In genomic region chr2:47452761-47453160, GRCh38 we compare ENCODE assay signal across 20 cellular contexts. TPM values are rescaled to one million over a fixed set of nuclear protein-coding genes. Genes with fewer than 3 reads are reported as not detected.
DNase-seq lines count a peak whose midpoint lies in the region; ATAC-seq and TF ChIP-seq lines count a peak whose summit lies in the region.
"Had no signal": no experiment of that assay in that cellular context is flagged by ENCODE, and none has a peak within 500 bp of the region (broad histone marks: within the 10 kb centered on the region; RNA-seq: fewer than 3 reads in every experiment).

No MANE protein-coding gene starts in this region.

- 100% methylated on average over 2 of the region's 2 CpGs; no CpG with 5 or more reads in 1 of the 2 experiments for WGBS in endodermal cell (ENCODE audit: insufficient coverage in 1 of 2, insufficient read length in 1 of 2), 2 experiments
- WGBS in heart right ventricle, 2 donors, result 84 to 89% methylated on average over 2 of the region's 2 CpGs

- H3K4me3 ChIP-seq in AG10803 (ENCODE audit: low read length), result no peak overlapping the region
- no peak overlapping the region for H3K4me3 ChIP-seq in OCI-LY7 (ENCODE audit: low read depth, low read length, poor library complexity, severe bottlenecking)
- no peak overlapping the region for H3K4me3 ChIP-seq in endodermal cell (ENCODE audit: low read length)
- no peak overlapping the region for H3K4me3 ChIP-seq in heart right ventricle

- H3K9ac ChIP-seq in endodermal cell (ENCODE audit: extremely low read depth, low read length, poor library complexity, severe bottlenecking), result no peak overlapping the region
- H3K9ac ChIP-seq: KMS-11 had no signal

- TF ChIP-seq CTCF in AG10803 (conservative IDR thresholded peaks at IDR 0.05; ENCODE audit: low read length) (no peak), OCI-LY7 (conservative IDR thresholded peaks at IDR 0.05; ENCODE audit: low read length) (no peak), endodermal cell (conservative IDR thresholded peaks at IDR 0.05) (no peak), heart right ventricle (IDR thresholded peaks at IDR 0.05) (no peak)

- H3K27ac ChIP-seq in OCI-LY7 (ENCODE audit: low read depth, low read length, poor library complexity, severe bottlenecking), result no peak overlapping the region
- no peak overlapping the region for H3K27ac ChIP-seq in endodermal cell (ENCODE audit: low read depth, low read length)
- H3K27ac ChIP-seq in heart right ventricle, result no peak overlapping the region
- H3K27ac ChIP-seq: KMS-11 had no signal

- H3K27ac Mint-ChIP-seq in endodermal cell (peak overlapping the region; percentile 59), memory B cell (peak overlapping the region; percentile 9)

- no peaks in the 10 kb centered on the region for H3K27me3 Mint-ChIP-seq in endodermal cell (ENCODE audit: insufficient read depth)
- no peaks in the 10 kb centered on the region for H3K27me3 Mint-ChIP-seq in memory B cell
- H3K27me3 Mint-ChIP-seq: CD4-positive, CD25-positive, alpha-beta regulatory T cell had no signal

- intact Hi-C loops in OCI-LY7 (cut with micrococcal nuclease; ENCODE audit: unreplicated experiment), result no loop called here
- intact Hi-C loops in heart right ventricle (cut with DNase I), result no loop called here

- H3K79me2 ChIP-seq in OCI-LY7 (ENCODE audit: insufficient read depth, low read depth, low read length), result no peaks in the 10 kb centered on the region

- H3K4me3 Mint-ChIP-seq in endodermal cell, result no peak overlapping the region
- H3K4me3 Mint-ChIP-seq in memory B cell, result no peak overlapping the region
- H3K4me3 Mint-ChIP-seq: CD4-positive, CD25-positive, alpha-beta regulatory T cell had no signal

- H3K9me2 ChIP-seq in OCI-LY7 (ENCODE audit: insufficient read depth, low read length), result no peaks in the 10 kb centered on the region

- no peaks in the 10 kb centered on the region for H3K9me3 ChIP-seq in OCI-LY7 (ENCODE audit: low read length)
- H3K9me3 ChIP-seq in endodermal cell (ENCODE audit: control insufficient read depth, low read length), result peaks cover 18% of the 10 kb centered on the region
- H3K9me3 ChIP-seq in heart right ventricle, result peaks cover 0 to 6% (median 0%) of the 10 kb centered on the region in 11 donors

- H3K27me3 ChIP-seq in endodermal cell (ENCODE audit: control insufficient read depth, insufficient read depth, low read length, poor library complexity, severe bottlenecking) (no peaks in the 10 kb centered on the region), heart right ventricle (no peaks in the 10 kb centered on the region)

- H4K20me1 ChIP-seq in OCI-LY7 (ENCODE audit: insufficient read depth, low read length), result no peaks in the 10 kb centered on the region

- H3K36me3 ChIP-seq in OCI-LY7 (ENCODE audit: insufficient read depth, low read length) (peaks cover 93% of the 10 kb centered on the region), endodermal cell (ENCODE audit: control insufficient read depth, insufficient read depth, low read length) (peaks cover 85% of the 10 kb centered on the region), heart right ventricle (peaks cover 0 to 34% (median 0%) of the 10 kb centered on the region in 9 donors)

- H3K4me2 ChIP-seq in OCI-LY7 (ENCODE audit: low read length), result no peak overlapping the region
- H3K4me2 ChIP-seq: KMS-11 had no signal

- TSS peak; percentile 15 for BruUV-seq in OCI-LY7 (replicated peaks; lab: Mats Ljungman, UMichigan)

- ATAC-seq in memory B cell (ENCODE audit: low read depth), result no peak
- ATAC-seq in heart right ventricle, result no peak
- ATAC-seq in GM21381 (IDR thresholded peaks at IDR 0.05; ENCODE audit: unreplicated experiment), result no peak
- no peak for ATAC-seq in GM18511 (IDR thresholded peaks at IDR 0.05; ENCODE audit: unreplicated experiment)
- ATAC-seq: PC-3 had no signal

- POLR2A ChIA-PET in OCI-LY7 (lab: Charles Lee), result interaction anchor here (0.8 kb wide), 1 partner anchor 997 kb away, joined by 5 read pairs; no protein-coding TSS in a partner anchor

- DNase-seq in AG10803 (ENCODE audit: low read depth) (peak; percentile 9), OCI-LY7 (ENCODE audit: low spot score) (no peak), endodermal cell (no peak), memory B cell (ENCODE audit: low spot score in 2 of 2) (no peak), heart right ventricle (no peak), NCI-H187 (lab: John Stamatoyannopoulos, UW) (no peak)
- DNase-seq: CD4-positive, CD25-positive, alpha-beta regulatory T cell; DMS79; IMR-90; MV-4-11; NCI-H1694; NCI-H2081 treated with DMSO at 0.1 percent for 48 hours; NCI-H446 treated with DMSO at 0.1 percent for 48 hours; NCI-H526 treated with DMSO at 0.1 percent for 48 hours; PC-3; RPMI8226; SHP77 had no signal

- H3K4me1 Mint-ChIP-seq in endodermal cell (no peaks in the 10 kb centered on the region), memory B cell (no peaks in the 10 kb centered on the region)

- CTCF ChIA-PET in OCI-LY7 (lab: Charles Lee; ENCODE audit: unreplicated experiment), result no interaction called here

- H3K9me3 Mint-ChIP-seq in endodermal cell (peaks cover 2% of the 10 kb centered on the region), memory B cell (no peaks in the 10 kb centered on the region)

- H3K36me3 Mint-ChIP-seq in endodermal cell (ENCODE audit: low read depth) (peaks cover 86% of the 10 kb centered on the region), memory B cell (peaks cover 29% of the 10 kb centered on the region)

- H3K4me1 ChIP-seq in OCI-LY7 (ENCODE audit: insufficient read depth, low read length, poor library complexity, severe bottlenecking) (no peaks in the 10 kb centered on the region), endodermal cell (ENCODE audit: control insufficient read depth, insufficient read depth, low read length) (no peaks in the 10 kb centered on the region), heart right ventricle (no peaks in the 10 kb centered on the region)

- H2AFZ ChIP-seq in OCI-LY7 (ENCODE audit: low read length), result no peak overlapping the region

RNA-seq across cellular contexts. Expression of gene MSH2, which starts 49.8 kb away (rescaled TPM):
- total RNA-seq in OCI-LY7 (2014; rRNA removed; shearing (Covaris generic)), result 96.8 and 107 TPM in 2 replicates
- 94.8 and 97.8 TPM in 2 replicates for total RNA-seq in OCI-LY7 (2022)
- total RNA-seq in endodermal cell, result 100 to 1,000 TPM; 126 to 135 TPM
- polyA plus RNA-seq in endodermal cell (2013, experiment 1 of 2), result 76.6 TPM
- polyA plus RNA-seq in endodermal cell (2013, experiment 2 of 2), result 75.8 TPM
- 10 to 100 TPM; 10.5 to 18.9 (median 16.7) TPM for total RNA-seq in heart right ventricle
- 1 to 10 TPM; 4.3 to 6.5 TPM for polyA plus RNA-seq in heart right ventricle

Comparison
In these comparisons a context has a peak if more than half of its experiments do, and no peak if none do; other contexts are left out.
1. RNA of gene MSH2, which starts 49.8 kb away (total RNA-seq): 126 to 135 TPM in endodermal cell and 94.8 to 107 TPM in OCI-LY7; 10.5 to 18.9 TPM in heart right ventricle; every median in the first group is over 4 times any median in the second.